Comparison of ENCODE assay signal across 17 cellular contexts in the genomic region with DNA sequence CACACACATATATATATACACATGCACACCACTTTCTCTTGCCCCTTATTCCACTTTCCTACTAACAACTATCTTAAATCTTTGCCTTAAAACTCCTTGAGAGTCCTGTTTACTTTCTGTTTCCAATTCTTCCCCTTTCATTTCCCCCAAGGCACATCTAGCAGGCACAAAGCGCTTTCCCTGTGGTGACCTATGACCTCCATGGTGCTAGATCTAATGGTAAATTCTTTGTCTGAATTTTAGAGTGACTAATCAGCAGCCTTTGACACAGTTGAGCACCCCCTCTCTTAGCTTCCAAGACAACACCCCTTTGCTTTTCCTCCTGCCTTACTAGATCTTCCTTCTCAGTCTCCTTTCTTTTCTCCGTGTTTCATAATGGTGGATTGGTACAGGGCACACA.
A peak's percentile ranks its signal among the peaks of the same experiment; 100 is the strongest.
DNase-seq lines count a peak whose midpoint lies in the region; TF ChIP-seq lines count a peak whose summit lies in the region.
"Had no signal": no experiment of that assay in that cellular context is flagged by ENCODE, and none has a peak within 500 bp of the region (broad histone marks: within the 10 kb centered on the region; RNA-seq: fewer than 3 reads in every experiment).

No MANE protein-coding gene starts in this region.

- H4K12ac ChIP-seq in trophoblast cell (ENCODE audit: low read depth, low read length) = no peak overlapping the region

- H3K4me1 ChIP-seq in mesodermal cell (ENCODE audit: control insufficient read depth, insufficient read depth, low read length, poor library complexity, severe bottlenecking) (no peaks in the 10 kb centered on the region), trophoblast cell (ENCODE audit: control insufficient read depth in 1 of 2, insufficient read depth in 2 of 2, low read length in 2 of 2) (peaks cover 0 to 11% of the 10 kb centered on the region in 2 experiments)
- H3K4me1 ChIP-seq: HAP-1 had no signal

- H3K27ac ChIP-seq in mesodermal cell (ENCODE audit: low read depth, low read length, severe bottlenecking) (peak overlapping the region; percentile 16), trophoblast cell (ENCODE audit: low read depth, low read length) (peak overlapping the region; percentile 70)

- H3K9me3 ChIP-seq in mesodermal cell (ENCODE audit: control insufficient read depth, low read length) (no peaks in the 10 kb centered on the region), trophoblast cell (ENCODE audit: insufficient read depth, low read depth, low read length) (peaks cover 4% of the 10 kb centered on the region)
- H3K9me3 ChIP-seq: HAP-1 had no signal

- H3K4me2 ChIP-seq in trophoblast cell (ENCODE audit: low read length) = no peak overlapping the region

- TF ChIP-seq CTCF in HFF-Myc (IDR thresholded peaks at IDR 0.05; ENCODE audit: low read depth, low read length, missing control alignments) = no peak

- H3K9ac ChIP-seq in trophoblast cell (ENCODE audit: low read length) = no peak overlapping the region

- no peaks in the 10 kb centered on the region for H3K27me3 ChIP-seq in trophoblast cell (ENCODE audit: insufficient read depth, low read length)

- H3K4ac ChIP-seq in trophoblast cell (ENCODE audit: low read depth, low read length) = no peak overlapping the region

- no peak overlapping the region for H2BK5ac ChIP-seq in trophoblast cell (ENCODE audit: low read depth, low read length, poor library complexity)

- H3K4me3 ChIP-seq in HFF-Myc (replicated peaks; ENCODE audit: low read depth, low read length) (no peak overlapping the region), mesodermal cell (ENCODE audit: extremely low read depth, insufficient read depth, low read length, poor library complexity, severe bottlenecking) (no peak overlapping the region), trophoblast cell (ENCODE audit: low read depth, low read length) (no peak overlapping the region)
- H3K4me3 ChIP-seq: HAP-1, K562 had no signal

- H2AFZ ChIP-seq in trophoblast cell (ENCODE audit: insufficient read depth, low read length, poor library complexity) = no peak overlapping the region

- H2BK12ac ChIP-seq in trophoblast cell (ENCODE audit: low read length) = no peak overlapping the region

- no peak overlapping the region for H3K14ac ChIP-seq in trophoblast cell (ENCODE audit: low read length)

- no peak overlapping the region for H3K23ac ChIP-seq in trophoblast cell (ENCODE audit: low read length)

- 75 to 100% methylated on average over 1 of the region's 2 CpGs for WGBS in mesodermal cell (ENCODE audit: insufficient coverage in 2 of 2), 2 experiments
- no CpG with 5 or more reads among the region's 2 CpGs for WGBS in trophoblast cell (ENCODE audit: extremely low coverage, insufficient coverage, insufficient read length)

- H3K79me1 ChIP-seq in trophoblast cell (ENCODE audit: low read length) = peaks cover 6% of the 10 kb centered on the region

- no peaks in the 10 kb centered on the region for H3K36me3 ChIP-seq in mesodermal cell (ENCODE audit: control insufficient read depth, insufficient read depth, low read length)
- no peaks in the 10 kb centered on the region for H3K36me3 ChIP-seq in trophoblast cell (ENCODE audit: control insufficient read depth in 1 of 2, insufficient read depth in 2 of 2, low read length in 2 of 2)
- H3K36me3 ChIP-seq: HAP-1 had no signal

- H2BK120ac ChIP-seq in trophoblast cell (ENCODE audit: insufficient read depth, low read length, poor library complexity) = no peak overlapping the region

- no peak overlapping the region for H2AK5ac ChIP-seq in trophoblast cell (ENCODE audit: low read length)

- H4K91ac ChIP-seq in trophoblast cell (ENCODE audit: low read depth, low read length) = no peak overlapping the region

- DNase-seq in HFF-Myc (ENCODE audit: extremely low read depth, low read depth) (peak; percentile 30), RPMI7951 (ENCODE audit: low read depth) (peak; percentile 31), trophoblast cell (no peak), medulla oblongata (ENCODE audit: extremely low spot score) (no peak), HT-29 (ENCODE audit: low spot score) (no peak), NOMO-1 (lab: John Stamatoyannopoulos, UW; ENCODE audit: unreplicated experiment in 2 of 2) (no peak), cerebellar nuclear complex (lab: John Stamatoyannopoulos, UW) (no peak)
- DNase-seq: C1 segment of cervical spinal cord, DMS79, NCI-H1694 treated with DMSO at 0.1 percent for 48 hours, NCI-H2227 treated with DMSO at 0.1 percent for 48 hours, NCI-H524, NCI-H82, PC-3 had no signal

- no peaks in the 10 kb centered on the region for H3K79me2 ChIP-seq in trophoblast cell (ENCODE audit: control insufficient read depth, insufficient read depth, low read length, poor library complexity)

- no peak overlapping the region for H3K18ac ChIP-seq in trophoblast cell (ENCODE audit: low read length)

- H4K8ac ChIP-seq in trophoblast cell (ENCODE audit: low read depth, low read length) = no peak overlapping the region

Comparison
In these comparisons a context has a peak if more than half of its experiments do, and no peak if none do; other contexts are left out.
1. DNase-seq: peak in HFF-Myc (single experiment) and RPMI7951 (single experiment); none in trophoblast cell (0 of 2), medulla oblongata (single experiment), HT-29 (single experiment), NOMO-1 (0 of 2) and cerebellar nuclear complex (0 of 2).